In the genomic region with DNA sequence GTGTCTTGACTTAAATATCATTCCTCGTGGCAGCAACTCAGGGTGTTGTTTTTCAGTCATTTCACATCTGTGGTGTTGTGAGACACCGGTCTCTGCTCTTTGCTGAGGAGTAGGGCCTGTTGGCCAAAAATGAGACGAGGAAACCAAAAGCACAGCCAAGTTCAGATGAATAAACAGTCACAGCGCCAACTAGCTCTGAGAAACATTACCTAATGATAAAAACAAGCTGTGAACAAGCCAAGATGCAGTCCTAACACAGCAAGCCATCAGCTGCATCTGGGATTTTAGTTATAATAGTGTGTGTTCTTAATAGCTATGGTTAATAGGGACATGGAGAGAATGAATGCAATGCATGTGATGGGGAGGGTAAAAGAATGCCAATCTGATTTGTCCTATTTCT, we compare ENCODE assay signal across 13 cellular contexts.
DNase-seq lines count a peak whose midpoint lies in the region; ATAC-seq and TF ChIP-seq lines count a peak whose summit lies in the region.
"Had no signal": no experiment of that assay in that cellular context is flagged by ENCODE, and none has a peak within 500 bp of the region (broad histone marks: within the 10 kb centered on the region; RNA-seq: fewer than 3 reads in every experiment).

No MANE protein-coding gene starts in this region.

- H3K27ac ChIP-seq in RWPE1, result no peak overlapping the region
- H3K27ac ChIP-seq: BLaER1 treated with 17β-estradiol and CSF1 and Interleukin-3, amounts not matched to agents 10 nM and 100 nM; Peyer's patch had no signal

- peak; percentile 8; the same call in 1 of the 2 replicates for TF ChIP-seq CTCF in BJ (IDR thresholded peaks at IDR 0.05; ENCODE audit: insufficient read depth, low read depth, low read length)
- no peak for TF ChIP-seq CTCF in RWPE1 (conservative IDR thresholded peaks at IDR 0.05; ENCODE audit: low read depth)

- DNase-seq in BJ (ENCODE audit: low read depth), result peak; percentile 12
- peak; percentile 28 for DNase-seq in SK-MEL-5 (ENCODE audit: low read depth, low spot score)
- peak; percentile 41 for DNase-seq in Right ventricle myocardium superior
- peak; percentile 8 for DNase-seq in putamen (ENCODE audit: low spot score)
- DNase-seq in RWPE1 (ENCODE audit: low spot score), result no peak
- no peak for DNase-seq in NCI-H446 treated with DMSO at 0.1 percent for 48 hours (lab: John Stamatoyannopoulos, UW)
- DNase-seq: foreskin melanocyte; MM.1S; Peyer's patch; stimulated activated CD4-positive, alpha-beta T cell treated with anti-CD3 and anti-CD28 coated beads, Interleukin-1b, Interleukin-23, amount 100 ng/mL, for 48 hours had no signal

- no peaks in the 10 kb centered on the region for H3K36me3 ChIP-seq in BJ (ENCODE audit: control insufficient read depth, insufficient read depth, low read length)
- H3K36me3 ChIP-seq: BLaER1 treated with 17β-estradiol and CSF1 and Interleukin-3, amounts not matched to agents 10 nM and 100 nM; Peyer's patch had no signal

- no peak overlapping the region for H3K4me3 ChIP-seq in BJ (ENCODE audit: low read depth, low read length)
- H3K4me3 ChIP-seq: BLaER1 treated with 17β-estradiol and CSF1 and Interleukin-3, amounts not matched to agents 10 nM and 100 nM; Peyer's patch had no signal

- intact Hi-C loops in Right ventricle myocardium superior (cut with DNase I), result no loop called here

- CTCF ChIA-PET in BJ (lab: Yijun Ruan, JAX), result interaction anchor here (0.5 to 1.2 kb wide), 3 partner anchors 14 to 1162 kb away, joined by 3 to 4 read pairs (median 4); no protein-coding TSS in a partner anchor
- CTCF ChIA-PET in RWPE1 (lab: Yijun Ruan, JAX), result no interaction called here

- ATAC-seq in Right ventricle myocardium superior (ENCODE audit: poor library complexity), result peak; percentile 96
- no peak for ATAC-seq in GM19035 (IDR thresholded peaks at IDR 0.05; ENCODE audit: unreplicated experiment)
- no peak for ATAC-seq in HG02588 (IDR thresholded peaks at IDR 0.05; ENCODE audit: unreplicated experiment)

- POLR2A ChIA-PET in BJ (lab: Charles Lee) (no interaction called here), RWPE1 (lab: Yijun Ruan, JAX; ENCODE audit: low non-redundant PET) (no interaction called here)

- in situ Hi-C loops in SK-MEL-5 (cut with HindIII; ENCODE audit: low pct_unique_long_range_greater_than_20kb, low sequenced_read_pairs), result no loop called here

- H3K27me3 ChIP-seq in BJ (ENCODE audit: control insufficient read depth, insufficient read depth, low read length), result no peaks in the 10 kb centered on the region
- H3K27me3 ChIP-seq: BLaER1 treated with 17β-estradiol and CSF1 and Interleukin-3, amounts not matched to agents 10 nM and 100 nM; Peyer's patch had no signal

Comparison
In these comparisons a context has a peak if more than half of its experiments do, and no peak if none do; other contexts are left out.
1. DNase-seq: peak in BJ (single experiment), SK-MEL-5 (single experiment), Right ventricle myocardium superior (single experiment) and putamen (single experiment); none in RWPE1 (single experiment) and NCI-H446 treated with DMSO at 0.1 percent for 48 hours (single experiment).